Comparison of ENCODE assay signal across 8 cellular contexts in the genomic region with DNA sequence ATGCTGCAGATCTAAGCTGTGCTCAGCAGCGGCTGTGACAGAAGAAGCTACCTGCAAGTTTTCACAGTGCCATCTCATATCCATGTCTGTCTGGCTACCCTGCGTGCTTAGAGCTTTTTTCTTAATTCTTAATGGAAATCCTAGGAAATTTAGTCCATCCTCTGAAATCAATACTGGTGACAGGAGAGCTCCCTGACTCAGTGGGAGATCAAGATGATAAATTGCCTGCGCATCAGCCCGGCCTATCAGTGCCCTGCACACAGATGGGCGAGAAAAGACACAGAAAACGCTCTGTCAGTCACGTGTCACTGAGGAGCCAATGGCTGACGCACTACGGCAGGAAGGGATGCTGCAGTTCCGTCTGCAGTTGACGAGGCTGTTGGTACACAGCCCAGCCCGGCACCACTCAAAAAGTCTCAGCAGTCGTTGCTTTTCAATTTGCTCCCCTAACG.
DNase-seq lines count a peak whose midpoint lies in the region; ATAC-seq and TF ChIP-seq lines count a peak whose summit lies in the region.

No MANE protein-coding gene starts in this region.

- H3K27ac Mint-ChIP-seq in activated CD4-positive, alpha-beta memory T cell treated with anti-CD3 and anti-CD28 coated beads for 36 hours: no peak overlapping the region

- H3K56ac ChIP-seq in mesendoderm (ENCODE audit: low read length): peak overlapping the region; percentile 34

- peak overlapping the region; percentile 75 for H3K18ac ChIP-seq in mesendoderm (ENCODE audit: low read length)

- DNase-seq in GM12865 (ENCODE audit: low read depth): peak; percentile 46
- peak; percentile 83 for DNase-seq in NCI-H2196 (lab: John Stamatoyannopoulos, UW; ENCODE audit: unreplicated experiment)
- DNase-seq in activated CD4-positive, alpha-beta memory T cell treated with anti-CD3 and anti-CD28 coated beads for 36 hours: peak; percentile 71
- peak; percentile 19 for DNase-seq in effector CD8-positive, alpha-beta T cell (lab: John Stamatoyannopoulos, UW)
- DNase-seq in mesendoderm: peak; percentile 87
- DNase-seq in stimulated activated CD8-positive, alpha-beta memory T cell treated with anti-CD3 and anti-CD28 coated beads, Interleukin-15, amount 100 ng/mL, for 48 hours (ENCODE audit: low read depth in 2 of 2): peak; percentile 7 to 30
- no peak for DNase-seq in dedifferentiated amniotic fluid mesenchymal stem cell (ENCODE audit: extremely low spot score)

- H3K27me3 ChIP-seq in mesendoderm (ENCODE audit: insufficient read depth, low read length, poor library complexity): no peaks in the 10 kb centered on the region

- CTCF ChIA-PET in activated CD4-positive, alpha-beta memory T cell treated with anti-CD3 and anti-CD28 coated beads for 36 hours (lab: Charles Lee): no interaction called here

- H3K23ac ChIP-seq in mesendoderm (ENCODE audit: low read length): no peak overlapping the region

- H3K36me3 Mint-ChIP-seq in activated CD4-positive, alpha-beta memory T cell treated with anti-CD3 and anti-CD28 coated beads for 36 hours: no peaks in the 10 kb centered on the region

- peak overlapping the region; percentile 24 for H3K9ac ChIP-seq in mesendoderm (ENCODE audit: low read length)

- intact Hi-C loops in activated CD4-positive, alpha-beta memory T cell treated with anti-CD3 and anti-CD28 coated beads for 36 hours (cut with micrococcal nuclease): no loop called here

- no peak overlapping the region for H2BK5ac ChIP-seq in mesendoderm (ENCODE audit: low read length)

- ATAC-seq in HG02884 (IDR thresholded peaks at IDR 0.05; ENCODE audit: unreplicated experiment): peak; percentile 86

- H2BK120ac ChIP-seq in mesendoderm (ENCODE audit: low read depth, low read length): no peak overlapping the region

- no peak overlapping the region for H2AK5ac ChIP-seq in mesendoderm (ENCODE audit: low read length)

- peak overlapping the region; percentile 19; the same call in 1 of the 2 replicates for H3K4me3 ChIP-seq in GM12865 (ENCODE audit: low read depth, low read length)
- no peak overlapping the region for H3K4me3 ChIP-seq in mesendoderm (ENCODE audit: low read length)

- H3K4ac ChIP-seq in mesendoderm (ENCODE audit: low read depth, low read length): no peak overlapping the region

- no peak overlapping the region for H2BK15ac ChIP-seq in mesendoderm (replicated peaks; ENCODE audit: low read depth)

- no peak overlapping the region for H3K27ac ChIP-seq in mesendoderm (ENCODE audit: low read depth, low read length)

- TF ChIP-seq CTCF in GM12865 (IDR thresholded peaks at IDR 0.05; ENCODE audit: insufficient read depth, low read depth, low read length, missing control alignments): no peak

- no peaks in the 10 kb centered on the region for H3K36me3 ChIP-seq in mesendoderm (ENCODE audit: control insufficient read depth, insufficient read depth, low read length)

- POLR2A ChIA-PET in activated CD4-positive, alpha-beta memory T cell treated with anti-CD3 and anti-CD28 coated beads for 36 hours (lab: Charles Lee): no interaction called here

- no peaks in the 10 kb centered on the region for H3K4me1 ChIP-seq in mesendoderm (ENCODE audit: control insufficient read depth, low read depth, low read length)

- peaks cover 5% of the 10 kb centered on the region for H3K4me1 Mint-ChIP-seq in activated CD4-positive, alpha-beta memory T cell treated with anti-CD3 and anti-CD28 coated beads for 36 hours (ENCODE audit: low read depth)

- no peaks in the 10 kb centered on the region for H3K79me1 ChIP-seq in mesendoderm (ENCODE audit: low read length)

- no peak overlapping the region for H4K8ac ChIP-seq in mesendoderm (ENCODE audit: low read depth, low read length)

- H3K27me3 Mint-ChIP-seq in activated CD4-positive, alpha-beta memory T cell treated with anti-CD3 and anti-CD28 coated beads for 36 hours: no peaks in the 10 kb centered on the region

- no peaks in the 10 kb centered on the region for H3K79me2 ChIP-seq in mesendoderm (ENCODE audit: control insufficient read depth, insufficient read depth, low read length)

- no peak overlapping the region for H4K5ac ChIP-seq in mesendoderm (ENCODE audit: low read length)

- WGBS in mesendoderm (ENCODE audit: extremely low coverage, insufficient coverage, low lambda C conversion rate): no CpG with 5 or more reads among the region's 14 CpGs

- peak overlapping the region; percentile 45 for H3K4me2 ChIP-seq in mesendoderm (ENCODE audit: low read length)

- H3K4me3 Mint-ChIP-seq in activated CD4-positive, alpha-beta memory T cell treated with anti-CD3 and anti-CD28 coated beads for 36 hours: peak overlapping the region; percentile 71

- H3K9me3 Mint-ChIP-seq in activated CD4-positive, alpha-beta memory T cell treated with anti-CD3 and anti-CD28 coated beads for 36 hours: no peaks in the 10 kb centered on the region
